ENCODE assay signal across 9 cellular contexts in genomic region chr6:167094436-167094819, GRCh38. TPM values are rescaled to one million over a fixed set of nuclear protein-coding genes. Genes with fewer than 3 reads are reported as not detected.
DNase-seq lines count a peak whose midpoint lies in the region; ATAC-seq, FAIRE-seq and TF ChIP-seq lines count a peak whose summit lies in the region.
"Had no signal": no experiment of that assay in that cellular context is flagged by ENCODE, and none has a peak within 500 bp of the region (broad histone marks: within the 10 kb centered on the region; RNA-seq: fewer than 3 reads in every experiment).

No MANE protein-coding gene starts in this region.

- no TSS peak for BruUV-seq in HepG2 (replicated peaks; lab: Mats Ljungman, UMichigan)

- no peak for TF ChIP-seq EP300 in HepG2 (IDR thresholded peaks at IDR 0.05; ENCODE audit: low read depth in 2 of 2, low read length in 2 of 2)
- no peak for TF ChIP-seq EP300 in HepG2 (CRISPR knock-in tag; IDR thresholded peaks at IDR 0.05; ENCODE audit: borderline replicate concordance)
- TF ChIP-seq EP300 in tibial nerve (IDR thresholded peaks at IDR 0.05) = no peak

- H3K36me3 ChIP-seq in HepG2 (replicated peaks in 1 of 2; ENCODE audit: control insufficient read depth in 1 of 2, insufficient read depth in 2 of 2, low read length in 2 of 2) (no peaks in the 10 kb centered on the region), right lobe of liver (no peaks in the 10 kb centered on the region), tibial nerve (no peaks in the 10 kb centered on the region)

- no peaks in the 10 kb centered on the region for H4K20me1 ChIP-seq in HepG2 (ENCODE audit: insufficient read depth, low read length)

- H3K9me3 ChIP-seq in HepG2 (ENCODE audit: low read length) (no peaks in the 10 kb centered on the region), right lobe of liver (no peaks in the 10 kb centered on the region), tibial nerve (no peaks in the 10 kb centered on the region)

- no peak for TF ChIP-seq CTCF in HepG2 (CRISPR knock-in tag; IDR thresholded peaks at IDR 0.05)
- TF ChIP-seq CTCF in right lobe of liver (IDR thresholded peaks at IDR 0.05) = no peak
- no peak for TF ChIP-seq CTCF in tibial nerve (IDR thresholded peaks at IDR 0.05)

- DNase-seq in HepG2 (ENCODE audit: low spot score) (no peak), right lobe of liver (no peak), tibial nerve (ENCODE audit: low spot score in 2 of 2) (no peak), SW 1271 (lab: John Stamatoyannopoulos, UW) (no peak), amniotic stem cell (lab: John Stamatoyannopoulos, UW) (no peak)
- DNase-seq in activated naive CD8-positive, alpha-beta T cell treated with anti-CD3 and anti-CD28 coated beads, Interleukin-2, amount 50 U/mL, for 24 hours = no peak
- DNase-seq in activated CD4-positive, CD25-positive, alpha-beta regulatory T cell (lab: John Stamatoyannopoulos, UW) = no peak

- H3K4me3 Mint-ChIP-seq in activated naive CD8-positive, alpha-beta T cell treated with anti-CD3 and anti-CD28 coated beads, Interleukin-2, amount 50 U/mL, for 24 hours = peak overlapping the region; percentile 57

- H3K27me3 ChIP-seq in HepG2 (ENCODE audit: control insufficient read depth in 1 of 2, insufficient read depth in 2 of 2, low read length in 2 of 2) (peaks cover 4 to 14% of the 10 kb centered on the region in 2 experiments; a peak in 4 of 5 replicates), right lobe of liver (no peaks in the 10 kb centered on the region), tibial nerve (no peaks in the 10 kb centered on the region)

- intact Hi-C loops in HepG2 (cut with micrococcal nuclease; ENCODE audit: unreplicated experiment) (no loop called here), right lobe of liver (cut with DNase I) (no loop called here)

- no peaks in the 10 kb centered on the region for H3K79me2 ChIP-seq in HepG2 (ENCODE audit: insufficient read depth, low read length)

- peaks cover 79% of the 10 kb centered on the region for H3K4me1 Mint-ChIP-seq in activated naive CD8-positive, alpha-beta T cell treated with anti-CD3 and anti-CD28 coated beads, Interleukin-2, amount 50 U/mL, for 24 hours

- peaks cover 5% of the 10 kb centered on the region for H3K9me3 Mint-ChIP-seq in activated naive CD8-positive, alpha-beta T cell treated with anti-CD3 and anti-CD28 coated beads, Interleukin-2, amount 50 U/mL, for 24 hours

- H3K27ac Mint-ChIP-seq in activated naive CD8-positive, alpha-beta T cell treated with anti-CD3 and anti-CD28 coated beads, Interleukin-2, amount 50 U/mL, for 24 hours = peak overlapping the region; percentile 87

- WGBS in HepG2 (ENCODE audit: low lambda C conversion rate) = 58% methylated on average over 12 of the region's 12 CpGs
- 58% methylated on average over 12 of the region's 12 CpGs for WGBS in right lobe of liver (ENCODE audit: insufficient coverage, low coverage, low lambda C conversion rate, missing lambda C conversion rate)
- WGBS in tibial nerve, 2 donors = 27 to 43% methylated on average over 12 of the region's 12 CpGs

- no peaks in the 10 kb centered on the region for H3K36me3 Mint-ChIP-seq in activated naive CD8-positive, alpha-beta T cell treated with anti-CD3 and anti-CD28 coated beads, Interleukin-2, amount 50 U/mL, for 24 hours (ENCODE audit: low read depth)

- no peak for TF ChIP-seq POLR2A in HepG2 (IDR thresholded peaks at IDR 0.05; ENCODE audit: insufficient read depth in 1 of 2, low read depth in 2 of 2, low read length in 2 of 2)
- TF ChIP-seq POLR2A in right lobe of liver (IDR thresholded peaks at IDR 0.05) = no peak
- no peak for TF ChIP-seq POLR2A in tibial nerve (IDR thresholded peaks at IDR 0.05)

- peak; percentile 38; the same call in 2 of the 3 replicates for ATAC-seq in HepG2
- ATAC-seq in right lobe of liver = no peak
- ATAC-seq in HG03066 (IDR thresholded peaks at IDR 0.05; ENCODE audit: low read depth, unreplicated experiment) = peak; percentile 20
- no peak for ATAC-seq in activated naive CD8-positive, alpha-beta T cell treated with anti-CD3 and anti-CD28 coated beads, Interleukin-2, amount 50 U/mL, for 24 hours

- POLR2A ChIA-PET in HepG2 (lab: Yijun Ruan, JAX) = no interaction called here

- H3K4me1 ChIP-seq in HepG2 (ENCODE audit: insufficient read depth, low read length) (peaks cover 11% of the 10 kb centered on the region), right lobe of liver (no peaks in the 10 kb centered on the region), tibial nerve (peaks cover 0 to 21% (median 3%) of the 10 kb centered on the region in 4 donors)

- no peak overlapping the region for H2AFZ ChIP-seq in HepG2 (ENCODE audit: low read length)

- FAIRE-seq in HepG2 (lab: Jason Lieb, UNC) = no peak

- no peaks in the 10 kb centered on the region for H3K27me3 Mint-ChIP-seq in activated naive CD8-positive, alpha-beta T cell treated with anti-CD3 and anti-CD28 coated beads, Interleukin-2, amount 50 U/mL, for 24 hours

- no peak overlapping the region for H3K9ac ChIP-seq in HepG2 (ENCODE audit: insufficient read depth, low read depth, low read length)

- H3K4me2 ChIP-seq in HepG2 (ENCODE audit: low read depth, low read length) = 0 out of 2 replicates have a peak overlapping the region, but pooled peaks have one; percentile 9

- H3K27ac ChIP-seq in HepG2 (ENCODE audit: extremely low read length, insufficient read depth, low read length) = no peak overlapping the region
- H3K27ac ChIP-seq in right lobe of liver = no peak overlapping the region
- H3K27ac ChIP-seq in tibial nerve = peak overlapping the region in 3 of 4 donors; percentile 32 to 79 (median 36)

- no peak overlapping the region for H3K4me3 ChIP-seq in HepG2 (replicated peaks in 1 of 3; ENCODE audit: insufficient read depth in 1 of 3, low read depth in 2 of 3, low read length in 3 of 3)
- H3K4me3 ChIP-seq in right lobe of liver = no peak overlapping the region
- peak overlapping the region in 2 of 4 donors; percentile 29 to 42 for H3K4me3 ChIP-seq in tibial nerve

- CTCF ChIA-PET in HepG2 (lab: Yijun Ruan, JAX; ENCODE audit: low intra/inter-chr PET ratio, low total read pairs) = no interaction called here

- in situ Hi-C loops in HepG2 (cut with HindIII; ENCODE audit: extremely low pct_ligation_motif_present, low pct_unique_long_range_greater_than_20kb) = no loop called here

- TF ChIP-seq RAD21 in HepG2 (CRISPR knock-in tag; IDR thresholded peaks at IDR 0.05) = no peak

TF ChIP-seq in HepG2, 621 proteins besides CTCF, POLR2A, EP300 and RAD21 (continues in another document):
- TF ChIP-seq ZNF501 (CRISPR knock-in tag; IDR thresholded peaks at IDR 0.05) (0 out of 2 replicates have a peak, but pooled peaks have one; percentile 34), ZNF484 (CRISPR knock-in tag; IDR thresholded peaks at IDR 0.05; ENCODE audit: borderline replicate concordance, low read depth) (no peak), SOX13 (IDR thresholded peaks at IDR 0.05) (no peak), SOX13 (CRISPR knock-in tag; conservative IDR thresholded peaks at IDR 0.05 in 1 of 2, IDR thresholded peaks at IDR 0.05 in 1 of 2) (peak in 1 of 2 experiments; percentile 31; a peak in 1 of 4 replicates), ZBTB33 (CRISPR knock-in tag; IDR thresholded peaks at IDR 0.05) (peak; percentile 79)

RNA-seq across cellular contexts. Expression of gene CCR6, which starts 28.5 kb away (rescaled TPM):
- 4.2 and 4.5 TPM in 2 replicates for total RNA-seq in HepG2 (2016; rRNA removed; fragmentation: Illumina TruSeq; extraction: Trizol)
- 0.10 TPM in 1 of 2 replicates, not detected in the other for total RNA-seq in HepG2 (2016; cell fraction: cytosol; rRNA removed; fragmentation: Illumina TruSeq; extraction: Trizol; ENCODE audit: low read depth)
- 4.0 and 4.5 TPM in 2 replicates for total RNA-seq in HepG2 (2016; cell fraction: insoluble cytoplasmic fraction; rRNA removed; fragmentation: Illumina TruSeq; extraction: Trizol)
- 1.2 and 1.3 TPM in 2 replicates for total RNA-seq in HepG2 (2016; cell fraction: membrane; rRNA removed; fragmentation: Illumina TruSeq; extraction: Trizol)
- 0.56 and 1.4 TPM in 2 replicates for total RNA-seq in HepG2 (2016; cell fraction: nucleus; rRNA removed; fragmentation: Illumina TruSeq; extraction: Trizol)
- 8.7 and 11.3 TPM in 2 replicates for polyA plus RNA-seq in HepG2 (2011; rRNA removed)
- 11.0 and 18.6 TPM in 2 replicates for polyA plus RNA-seq in HepG2 (2011; cell fraction: cytosol; rRNA removed)
- 3.2 and 3.5 TPM in 2 replicates for polyA plus RNA-seq in HepG2 (2011; cell fraction: nucleus; rRNA removed)
- 9.4 and 18.5 TPM in 2 replicates for polyA plus RNA-seq in HepG2 (2012)
- 0.07 and 0.20 TPM in 2 replicates for polyA plus RNA-seq in HepG2 (2016; cell fraction: cytosol; fragmentation: Illumina TruSeq; extraction: Trizol; ENCODE audit: low read depth)
- 2.7 and 3.0 TPM in 2 replicates for polyA plus RNA-seq in HepG2 (2016; cell fraction: insoluble cytoplasmic fraction; fragmentation: Illumina TruSeq; extraction: Trizol; ENCODE audit: low read depth)
- 0.43 and 0.55 TPM in 2 replicates for polyA plus RNA-seq in HepG2 (2016; cell fraction: membrane; fragmentation: Illumina TruSeq; extraction: Trizol; ENCODE audit: low read depth)
- 1.1 and 2.3 TPM in 2 replicates for polyA plus RNA-seq in HepG2 (2016; cell fraction: nucleus; fragmentation: Illumina TruSeq; extraction: Trizol; ENCODE audit: insufficient read depth, low read depth)
- polyA minus RNA-seq in HepG2 (2011; rRNA and poly(A)+ RNA removed; ENCODE audit: low replicate concordance) = 31.5 TPM in 1 of 2 replicates, not detected in the other
- 9.9 and 14.7 TPM in 2 replicates for polyA minus RNA-seq in HepG2 (2011; cell fraction: cytosol; rRNA and poly(A)+ RNA removed)
- 0.77 and 1.4 TPM in 2 replicates for polyA minus RNA-seq in HepG2 (2011; cell fraction: nucleus; rRNA and poly(A)+ RNA removed)
- total RNA-seq in right lobe of liver = under 1 TPM in 3 of 6 experiments, not detected in 3; 0.06 to 0.58 (median 0.12) TPM
- not detected for total RNA-seq in tibial nerve
- total RNA-seq: T-helper 2 cell treated with Interferon-gamma antibody and Interleukin-4, amounts not matched to agents 100 ng/mL and 5 ng/mL, for 36 hours had no signal

Comparison
In these comparisons a context has a peak if more than half of its experiments do, and no peak if none do; other contexts are left out.
1. ATAC-seq: peak in HepG2 (single experiment) and HG03066 (single experiment); none in right lobe of liver (0 of 4) and activated naive CD8-positive, alpha-beta T cell treated with anti-CD3 and anti-CD28 coated beads, Interleukin-2, amount 50 U/mL, for 24 hours (single experiment).
2. H3K27ac ChIP-seq: peak in tibial nerve (3 of 4); none in HepG2 (single experiment) and right lobe of liver (0 of 3).